In the genomic region with DNA sequence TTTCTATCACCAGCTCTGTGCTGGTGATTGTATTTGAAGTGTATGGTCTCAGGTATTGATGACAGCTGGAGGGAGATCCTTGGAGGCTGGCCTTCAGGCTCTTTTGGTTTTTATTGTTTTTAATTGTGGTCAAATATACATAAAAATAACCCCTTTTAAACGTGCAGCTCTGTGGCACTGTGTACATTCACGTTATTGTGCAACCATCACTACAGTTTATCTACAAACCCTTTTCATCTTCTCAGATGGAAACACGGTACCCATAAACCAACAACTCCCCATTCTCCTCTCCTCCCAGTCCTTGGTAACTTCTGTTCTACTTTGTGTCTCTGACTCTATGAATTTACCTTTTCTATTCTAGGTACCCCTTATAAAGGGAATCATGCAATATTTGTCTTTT, we compare ENCODE assay signal across 4 cellular contexts.
"Had no signal": no experiment of that assay in that cellular context is flagged by ENCODE, and none has a peak within 500 bp of the region (broad histone marks: within the 10 kb centered on the region; RNA-seq: fewer than 3 reads in every experiment).

No MANE protein-coding gene starts in this region.

- DNase-seq: activated gamma-delta T cell had no signal

- H3K9me3 ChIP-seq: ascending aorta had no signal

- H3K4me2 ChIP-seq: PC-9 had no signal

- H2AFZ ChIP-seq: PC-9 had no signal

- H3K36me3 ChIP-seq: ascending aorta, cardiac muscle cell had no signal

- H3K27me3 ChIP-seq: ascending aorta, cardiac muscle cell had no signal

- H3K27ac ChIP-seq: ascending aorta, cardiac muscle cell, PC-9 had no signal

- H3K4me1 ChIP-seq: ascending aorta had no signal

- H3K4me3 ChIP-seq: ascending aorta, cardiac muscle cell, PC-9 had no signal
